27 cellular contexts compared by ENCODE assay signal in genomic region chr9:19358691-19359090, GRCh38.
"Had no signal": no experiment of that assay in that cellular context is flagged by ENCODE, and none has a peak within 500 bp of the region (broad histone marks: within the 10 kb centered on the region; RNA-seq: fewer than 3 reads in every experiment).

No MANE protein-coding gene starts in this region.

- H3K9me3 ChIP-seq: esophagus squamous epithelium, gastrocnemius medialis, left lung, ovary, psoas muscle, sigmoid colon, testis, tibial artery had no signal

- H3K27me3 ChIP-seq: esophagus squamous epithelium, gastrocnemius medialis, left lung, ovary, sigmoid colon, testis, tibial artery had no signal

- H3K4me1 Mint-ChIP-seq: naive thymus-derived CD4-positive, alpha-beta T cell; nephron; stimulated activated memory B cell treated with anti-CD40 and anti-IgM and Interleukin-4, amounts not matched to agents 10 μg/mL and 1 μg/mL and 100 μg/mL, for 72 hours had no signal

- H3K4me3 Mint-ChIP-seq: effector memory CD8-positive, alpha-beta T cell; naive thymus-derived CD4-positive, alpha-beta T cell; nephron; stimulated activated memory B cell treated with anti-CD40 and anti-IgM and Interleukin-4, amounts not matched to agents 10 μg/mL and 1 μg/mL and 100 μg/mL, for 72 hours; type B pancreatic cell had no signal

- ATAC-seq: effector memory CD8-positive, alpha-beta T cell; gastrocnemius medialis; left cardiac atrium; left lung; naive thymus-derived CD4-positive, alpha-beta T cell; psoas muscle; right cardiac atrium; stimulated activated memory B cell treated with anti-CD40 and anti-IgM and Interleukin-4, amounts not matched to agents 10 μg/mL and 1 μg/mL and 100 μg/mL, for 72 hours; stimulated activated naive CD8-positive, alpha-beta T cell treated with anti-CD3 and anti-CD28 coated beads, Interleukin-15, Interleukin-2, amounts not matched to agents 100 U/mL and 50 U/mL, for 24 hours had no signal

- H3K36me3 ChIP-seq: ovary had no signal

- H3K27ac ChIP-seq: esophagus squamous epithelium, gastrocnemius medialis, left lung, ovary, psoas muscle, sigmoid colon, testis, tibial artery had no signal

- H3K9me3 Mint-ChIP-seq: effector memory CD8-positive, alpha-beta T cell; naive thymus-derived CD4-positive, alpha-beta T cell; nephron; stimulated activated memory B cell treated with anti-CD40 and anti-IgM and Interleukin-4, amounts not matched to agents 10 μg/mL and 1 μg/mL and 100 μg/mL, for 72 hours; type B pancreatic cell had no signal

- H3K27me3 Mint-ChIP-seq: effector memory CD8-positive, alpha-beta T cell; naive thymus-derived CD4-positive, alpha-beta T cell; stimulated activated memory B cell treated with anti-CD40 and anti-IgM and Interleukin-4, amounts not matched to agents 10 μg/mL and 1 μg/mL and 100 μg/mL, for 72 hours; type B pancreatic cell had no signal

- H3K4me3 ChIP-seq: esophagus squamous epithelium, gastrocnemius medialis, left lung, ovary, psoas muscle, sigmoid colon, testis, tibial artery had no signal

- H3K4me1 ChIP-seq: esophagus squamous epithelium, gastrocnemius medialis, left lung, psoas muscle, sigmoid colon, testis, tibial artery had no signal

- H3K27ac Mint-ChIP-seq: stimulated activated memory B cell treated with anti-CD40 and anti-IgM and Interleukin-4, amounts not matched to agents 10 μg/mL and 1 μg/mL and 100 μg/mL, for 72 hours; type B pancreatic cell had no signal

- DNase-seq: cortex of kidney; effector memory CD8-positive, alpha-beta T cell; erythroblast; esophagus squamous epithelium; foreskin fibroblast; gastrocnemius medialis; head of caudate nucleus; left cardiac atrium; left lung; mesendoderm; midbrain; naive thymus-derived CD4-positive, alpha-beta T cell; occipital lobe; ovary; posterior cingulate gyrus; psoas muscle; right cardiac atrium; sigmoid colon; stimulated activated CD4-positive, alpha-beta T cell treated with anti-CD3 and anti-CD28 coated beads, Interleukin-2, amount 100 ng/mL, for 24 hours; stimulated activated CD4-positive, alpha-beta T cell treated with anti-CD3 and anti-CD28 coated beads, Interleukin-4, amount 100 ng/mL, for 24 hours; stimulated activated naive CD8-positive, alpha-beta T cell treated with anti-CD3 and anti-CD28 coated beads, Interleukin-15, Interleukin-2, amounts not matched to agents 100 U/mL and 50 U/mL, for 24 hours; substantia nigra; testis; tibial artery had no signal
